In the genomic region with DNA sequence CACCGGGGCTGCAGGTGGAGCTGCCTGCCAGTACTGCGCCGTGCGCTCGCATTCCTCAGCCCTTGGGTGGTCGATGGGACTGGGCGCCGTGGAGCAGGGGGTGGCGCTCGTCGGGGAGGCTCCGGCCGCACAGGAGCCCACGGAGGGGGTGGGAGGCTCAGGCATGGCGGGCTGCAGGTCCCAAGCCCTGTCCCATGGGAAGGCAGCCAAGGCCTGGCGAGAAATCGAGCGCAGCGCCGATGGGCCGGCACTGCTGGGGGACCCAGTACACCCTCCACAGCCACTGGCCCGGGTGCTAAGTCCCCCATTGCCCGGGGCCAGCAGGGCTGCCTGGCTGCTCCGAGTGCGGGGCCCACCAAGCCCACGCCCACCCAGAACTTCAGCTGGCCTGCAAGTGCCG, we compare ENCODE assay signal across 5 cellular contexts. TPM values are rescaled to one million over a fixed set of nuclear protein-coding genes. Genes with fewer than 3 reads are reported as not detected.
DNase-seq lines count a peak whose midpoint lies in the region; ATAC-seq and TF ChIP-seq lines count a peak whose summit lies in the region.
"Not testable (repeated sequence)": the region's sequence is repeated elsewhere in the genome, so short reads cannot be mapped to it uniquely, and the experiment has no call there.
"Had no signal": no experiment of that assay in that cellular context is flagged by ENCODE, and none has a peak within 500 bp of the region (broad histone marks: within the 10 kb centered on the region; RNA-seq: fewer than 3 reads in every experiment).

No MANE protein-coding gene starts in this region.

- not testable (repeated sequence) for H3K4me3 Mint-ChIP-seq in osteocyte (ENCODE audit: unreplicated experiment)

- H3K9me3 Mint-ChIP-seq in osteocyte (ENCODE audit: unreplicated experiment), result not testable (repeated sequence)

- not testable (repeated sequence) for H3K27me3 ChIP-seq in testis

- peak; percentile 38 for DNase-seq in left lobe of liver (ENCODE audit: low spot score)
- peak; percentile 69 for DNase-seq in osteocyte (ENCODE audit: extremely low spot score, unreplicated experiment)
- DNase-seq in testis, result not testable (repeated sequence)

- not testable (repeated sequence) for H3K36me3 ChIP-seq in testis (ENCODE audit: low read depth, missing control alignments)

- not testable (repeated sequence) for TF ChIP-seq POLR2A in testis (IDR thresholded peaks at IDR 0.05)

- not testable (repeated sequence) for H3K36me3 Mint-ChIP-seq in osteocyte (ENCODE audit: unreplicated experiment)

- H3K27me3 Mint-ChIP-seq in osteocyte (ENCODE audit: unreplicated experiment), result peaks cover 21% of the 10 kb centered on the region

- TF ChIP-seq CTCF in osteocyte (IDR thresholded peaks at IDR 0.05); testis (IDR thresholded peaks at IDR 0.05): not testable (repeated sequence)

- intact Hi-C loops in testis (cut with DNase I; ENCODE audit: low total_unique reads), result not testable (repeated sequence)

- not testable (repeated sequence) for H3K9me3 ChIP-seq in testis

- not testable (repeated sequence) for H3K27ac Mint-ChIP-seq in osteocyte (ENCODE audit: unreplicated experiment)

- not testable (repeated sequence) for H3K4me1 ChIP-seq in testis

- ATAC-seq in left lobe of liver, result not testable (repeated sequence)

- H3K4me3 ChIP-seq in testis, result not testable (repeated sequence)

- H3K4me1 Mint-ChIP-seq in osteocyte (ENCODE audit: unreplicated experiment), result not testable (repeated sequence)

- 47 to 81% methylated on average over 14 to 24 of the region's 27 CpGs for WGBS in testis, 2 donors

- peak overlapping the region; percentile 41 to 59 for H3K27ac ChIP-seq in testis

RNA-seq across cellular contexts. Expression of gene HSD17B6, which starts 32.7 kb away (rescaled TPM):
- 554 TPM for total RNA-seq in left lobe of liver
- total RNA-seq in osteocyte, result 1.1 and 1.3 TPM in 2 replicates
- total RNA-seq in testis, result 10 to 100 TPM in 1 of 2 donors, 1 to 10 TPM in 1; 9.8 to 12.0 TPM
- 36.1 TPM for polyA plus RNA-seq in testis (ENCODE audit: insufficient read depth, low read depth, low replicate concordance)
- total RNA-seq: CD4-positive, alpha-beta T cell; CD4-positive, CD25-positive, alpha-beta regulatory T cell had no signal

RNA-seq across cellular contexts. Expression of gene PRIM1, which starts 43.7 kb away (rescaled TPM):
- total RNA-seq in left lobe of liver, result 4.9 TPM
- 5.6 and 6.2 TPM in 2 replicates for total RNA-seq in osteocyte
- total RNA-seq in testis, result 10 to 100 TPM; 20.5 to 29.9 TPM
- 21.8 TPM for polyA plus RNA-seq in testis (ENCODE audit: insufficient read depth, low read depth, low replicate concordance)

Comparison
In these comparisons a context has a peak if more than half of its experiments do, and no peak if none do; other contexts are left out.
1. RNA of gene HSD17B6, which starts 32.7 kb away (total RNA-seq): 554 TPM in left lobe of liver (single experiment); 9.8 to 12.0 TPM in testis and 1.1 to 1.3 TPM in osteocyte; every median in the first group is over 10 times any median in the second.